10 cellular contexts compared by ENCODE assay signal in genomic region chr11:73596547-73596946, GRCh38. TPM values are rescaled to one million over a fixed set of nuclear protein-coding genes. Genes with fewer than 3 reads are reported as not detected.
DNase-seq lines count a peak whose midpoint lies in the region; ATAC-seq, FAIRE-seq and TF ChIP-seq lines count a peak whose summit lies in the region.
"Had no signal": no experiment of that assay in that cellular context is flagged by ENCODE, and none has a peak within 500 bp of the region (broad histone marks: within the 10 kb centered on the region; RNA-seq: fewer than 3 reads in every experiment).

No MANE protein-coding gene starts in this region.

- no peak overlapping the region for H3K14ac ChIP-seq in H9 (ENCODE audit: insufficient read depth, low read length)

- H4K5ac ChIP-seq in H9 (ENCODE audit: insufficient read length, low read depth, low read length), result no peak overlapping the region
- H4K5ac ChIP-seq in mesendoderm (ENCODE audit: low read length), result no peak overlapping the region

- H3K27ac Mint-ChIP-seq in H9, result peak overlapping the region in 2 of 3 experiments; percentile 21 to 31; a peak in 3 of 7 replicates

- H3K27me3 ChIP-seq in H9 (ENCODE audit: insufficient read depth, low read length) (no peaks in the 10 kb centered on the region), ascending aorta (no peaks in the 10 kb centered on the region), mesendoderm (ENCODE audit: insufficient read depth, low read length, poor library complexity) (no peaks in the 10 kb centered on the region)

- H2BK120ac ChIP-seq in H9 (ENCODE audit: low read depth, low read length, poor library complexity, severe bottlenecking) (no peak overlapping the region), mesendoderm (ENCODE audit: low read depth, low read length) (no peak overlapping the region)

- H2BK5ac ChIP-seq in H9 (ENCODE audit: insufficient read length, low read length) (no peak overlapping the region), mesendoderm (ENCODE audit: low read length) (no peak overlapping the region)

- H3K36me3 ChIP-seq in ascending aorta (no peaks in the 10 kb centered on the region), mesendoderm (ENCODE audit: control insufficient read depth, insufficient read depth, low read length) (no peaks in the 10 kb centered on the region)

- DNase-seq in AG04449 (ENCODE audit: low read depth, low spot score) (no peak), H9 (no peak), ascending aorta (ENCODE audit: low spot score in 2 of 2) (no peak), mesendoderm (no peak), GM12892 (ENCODE audit: insufficient read length) (no peak), posterior cingulate gyrus (no peak)
- DNase-seq: effector CD4-positive, alpha-beta T cell had no signal

- POLR2A ChIA-PET in AG04449 (lab: Yijun Ruan, JAX), result no interaction called here

- TF ChIP-seq CTCF in AG04449 (IDR thresholded peaks at IDR 0.05; ENCODE audit: insufficient read depth, low read length, missing control alignments), result no peak
- TF ChIP-seq CTCF in H9 (conservative IDR thresholded peaks at IDR 0.05), result no peak
- TF ChIP-seq CTCF in ascending aorta (IDR thresholded peaks at IDR 0.05), result no peak

- no peaks in the 10 kb centered on the region for H3K27me3 Mint-ChIP-seq in H9 (ENCODE audit: low read depth)

- H3K79me1 ChIP-seq in H9 (ENCODE audit: insufficient read depth, low read depth, low read length, poor library complexity, severe bottlenecking), result no peaks in the 10 kb centered on the region
- peaks cover 11% of the 10 kb centered on the region for H3K79me1 ChIP-seq in mesendoderm (ENCODE audit: low read length)

- H3K79me2 ChIP-seq in H9 (ENCODE audit: insufficient read depth, low read length), result peaks cover 9% of the 10 kb centered on the region; the same call in 1 of the 2 replicates
- peaks cover 20% of the 10 kb centered on the region for H3K79me2 ChIP-seq in mesendoderm (ENCODE audit: control insufficient read depth, insufficient read depth, low read length)

- H3K4me3 Mint-ChIP-seq in H9, result peak overlapping the region; percentile 79 to 94

- H2BK12ac ChIP-seq in H9 (ENCODE audit: insufficient read length, low read depth, low read length), result no peak overlapping the region

- peaks cover 0 to 4% (median 0%) of the 10 kb centered on the region in 3 experiments; a peak in 3 of 7 replicates for H3K36me3 Mint-ChIP-seq in H9 (ENCODE audit: insufficient read depth in 1 of 3, low read depth in 3 of 3)

- TF ChIP-seq POLR2A in GM12892 (IDR thresholded peaks at IDR 0.05; ENCODE audit: low read depth, low read length), result no peak

- no peak overlapping the region for H2BK15ac ChIP-seq in H9 (ENCODE audit: low read depth, low read length)
- H2BK15ac ChIP-seq in mesendoderm (replicated peaks; ENCODE audit: low read depth), result no peak overlapping the region

- no peak overlapping the region for H2AFZ ChIP-seq in H9 (ENCODE audit: low read length)

- H3K4me1 ChIP-seq in H9 (ENCODE audit: insufficient read depth, low read length) (peaks cover 10% of the 10 kb centered on the region), ascending aorta (peaks cover 0 to 10% of the 10 kb centered on the region in 2 donors), mesendoderm (ENCODE audit: control insufficient read depth, low read depth, low read length) (peaks cover 5% of the 10 kb centered on the region)

- H3K9me3 ChIP-seq in H9 (ENCODE audit: control insufficient read depth, low read depth, low read length) (no peaks in the 10 kb centered on the region), ascending aorta (no peaks in the 10 kb centered on the region)

- no peak overlapping the region for H2BK20ac ChIP-seq in H9 (ENCODE audit: low read depth, low read length, poor library complexity, severe bottlenecking)

- CTCF ChIA-PET in AG04449 (lab: Yijun Ruan, JAX), result interaction anchor here (0.7 to 1.5 kb wide), 4 partner anchors 12 to 246 kb away, joined by 3 to 7 read pairs (median 3); no protein-coding TSS in a partner anchor

- ATAC-seq in HG03521 (IDR thresholded peaks at IDR 0.05; ENCODE audit: unreplicated experiment), result no peak
- no peak for ATAC-seq in HG03108 (IDR thresholded peaks at IDR 0.05; ENCODE audit: unreplicated experiment)

- H3K27ac ChIP-seq in H9 (ENCODE audit: insufficient read length, low read depth, low read length), result no peak overlapping the region
- no peak overlapping the region for H3K27ac ChIP-seq in ascending aorta
- H3K27ac ChIP-seq in mesendoderm (ENCODE audit: low read depth, low read length), result no peak overlapping the region

- no peak overlapping the region for H3K4ac ChIP-seq in H9 (ENCODE audit: low read depth, low read length)
- H3K4ac ChIP-seq in mesendoderm (ENCODE audit: low read depth, low read length), result no peak overlapping the region

- H3K56ac ChIP-seq in H9 (ENCODE audit: insufficient read length, low read depth, low read length) (no peak overlapping the region), mesendoderm (ENCODE audit: low read length) (peak overlapping the region; percentile 45)

- H4K8ac ChIP-seq in H9 (replicated peaks; ENCODE audit: insufficient read length, low read depth, low read length) (no peak overlapping the region), mesendoderm (ENCODE audit: low read depth, low read length) (no peak overlapping the region)

- H3K18ac ChIP-seq in H9 (ENCODE audit: insufficient read length, low read depth, low read length) (no peak overlapping the region), mesendoderm (ENCODE audit: low read length) (no peak overlapping the region)

- H4K20me1 ChIP-seq in H9 (ENCODE audit: control insufficient read depth, insufficient read depth, insufficient read length), result no peaks in the 10 kb centered on the region

- no peak overlapping the region for H3K9ac ChIP-seq in H9 (ENCODE audit: extremely low read depth, insufficient read length, low read length)
- peak overlapping the region; percentile 86 for H3K9ac ChIP-seq in mesendoderm (ENCODE audit: low read length)

- intact Hi-C loops in ascending aorta (cut with DNase I) (loop anchor here (5.0 kb wide), 3 partner anchors 166 to 386 kb away; partner anchors contain the start of genes MRPL48, RAB6A and UCP2), posterior cingulate gyrus (cut with DNase I) (loop anchor here (5.0 kb wide), 2 partner anchors 119 to 194 kb away; no protein-coding TSS in a partner anchor)

- no peak for FAIRE-seq in GM12892 (lab: Jason Lieb, UNC)
- FAIRE-seq: G401.6 had no signal

- H3K23me2 ChIP-seq in H9 (ENCODE audit: insufficient read length, low read depth, low read length, poor library complexity, severe bottlenecking), result peaks cover 10% of the 10 kb centered on the region

- no peaks in the 10 kb centered on the region; a peak in 2 of 5 replicates for H3K9me3 Mint-ChIP-seq in H9

- H3K4me2 ChIP-seq in H9 (ENCODE audit: insufficient read depth, insufficient read length, low read length) (peak overlapping the region; percentile 44), mesendoderm (ENCODE audit: low read length) (peak overlapping the region; percentile 53)

- H3K23ac ChIP-seq in H9 (ENCODE audit: insufficient read length, low read depth, low read length) (no peak overlapping the region), mesendoderm (ENCODE audit: low read length) (no peak overlapping the region)

- no peak overlapping the region for H2AK5ac ChIP-seq in H9 (ENCODE audit: insufficient read length, low read length)
- no peak overlapping the region for H2AK5ac ChIP-seq in mesendoderm (ENCODE audit: low read length)

- no CpG with 5 or more reads among the region's 2 CpGs for WGBS in H9 (ENCODE audit: extremely low coverage, insufficient read length, low lambda C conversion rate)
- WGBS in mesendoderm (ENCODE audit: extremely low coverage, insufficient coverage, low lambda C conversion rate), result no CpG with 5 or more reads among the region's 2 CpGs

- H3K4me3 ChIP-seq in AG04449 (ENCODE audit: low read depth, low read length) (peak overlapping the region; percentile 82), ascending aorta (peak overlapping the region; percentile 12 to 86), mesendoderm (ENCODE audit: low read length) (no peak overlapping the region)

- H3K4me1 Mint-ChIP-seq in H9, result peaks cover 29 to 44% of the 10 kb centered on the region in 2 experiments

- H4K91ac ChIP-seq in H9 (ENCODE audit: insufficient read length, low read depth, low read length), result no peak overlapping the region

- no peak overlapping the region for H3T11ph ChIP-seq in H9 (ENCODE audit: low read length)

RNA-seq across cellular contexts. Expression of gene FAM168A, which starts 1.4 kb away (rescaled TPM):
- 21.1 and 21.8 TPM in 2 replicates for total RNA-seq in H9 (2021)
- 44.1 TPM for total RNA-seq in ascending aorta
- polyA plus RNA-seq in mesendoderm (2013, experiment 1 of 2), result 10.0 TPM
- polyA plus RNA-seq in mesendoderm (2013, experiment 2 of 2), result 9.8 TPM
- 13.5 TPM for polyA plus RNA-seq in GM12892 (2012; ENCODE audit: missing spikeins)

RNA-seq across cellular contexts. Expression of gene PLEKHB1, which starts 49.8 kb away (rescaled TPM):
- 34.0 and 37.1 TPM in 2 replicates for total RNA-seq in H9 (2021)
- 3.5 TPM for total RNA-seq in ascending aorta
- 3.8 TPM for polyA plus RNA-seq in mesendoderm (2013, experiment 1 of 2)
- polyA plus RNA-seq in mesendoderm (2013, experiment 2 of 2), result 4.5 TPM
- polyA plus RNA-seq in GM12892 (2012; ENCODE audit: missing spikeins), result 0.36 TPM
